ENCODE assay signal across 1 cellular context in the genomic region with DNA sequence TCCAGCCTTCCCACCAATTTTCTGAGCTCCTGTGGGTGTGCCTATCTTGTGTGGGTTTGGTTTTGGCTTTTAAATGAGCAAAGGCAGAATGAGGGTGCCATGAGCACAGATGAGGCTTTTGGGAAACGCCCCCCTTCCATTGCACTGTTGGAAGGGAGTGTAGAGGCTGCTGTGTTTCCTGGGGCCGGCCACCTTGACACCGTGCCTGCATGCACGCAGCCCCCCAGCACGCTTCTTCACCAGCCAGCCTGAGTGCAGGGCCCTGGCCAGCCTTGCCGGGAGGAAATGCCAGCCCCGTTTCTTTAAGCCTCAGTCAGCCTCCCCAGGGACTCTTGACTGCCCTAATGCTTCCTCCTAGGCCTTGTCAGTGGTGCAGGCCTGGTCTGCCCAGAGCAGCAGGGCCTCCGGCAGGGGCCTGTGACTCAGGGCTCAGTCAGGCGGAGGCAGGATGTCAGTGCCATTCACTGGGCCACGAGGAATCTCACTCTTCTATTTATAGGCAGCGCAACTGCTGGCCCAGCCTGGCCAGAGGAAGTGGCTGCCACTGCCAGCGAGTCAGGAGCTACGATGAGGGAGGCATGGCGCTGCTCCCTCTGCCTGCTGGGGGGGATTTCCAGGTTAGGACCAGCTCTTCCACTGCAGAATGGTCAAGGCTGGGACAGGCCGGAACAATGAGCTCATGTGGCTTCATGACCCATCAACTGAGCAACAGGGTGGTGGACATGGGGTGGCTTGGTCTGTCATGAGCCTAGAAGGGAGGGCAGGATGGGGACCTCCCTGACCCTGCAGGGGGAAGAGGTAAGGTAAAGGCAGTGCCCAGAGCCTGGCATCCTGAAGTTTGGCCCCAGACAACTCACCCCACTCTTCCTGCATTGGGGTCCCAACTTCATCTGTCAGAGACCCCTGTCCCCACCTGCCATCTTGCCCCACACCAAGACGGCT.
TF ChIP-seq lines count a peak whose summit lies in the region.

No MANE protein-coding gene starts in this region.

TF ChIP-seq in HepG2, 621 proteins besides CTCF, POLR2A, EP300 and RAD21 (continued from another document):
- TF ChIP-seq TBX2 (CRISPR knock-in tag; IDR thresholded peaks at IDR 0.05; ENCODE audit: borderline replicate concordance) (no peak), SNAPC4 (CRISPR knock-in tag; IDR thresholded peaks at IDR 0.05) (no peak), ZMYM3 (CRISPR knock-in tag; IDR thresholded peaks at IDR 0.05) (no peak), CBX2 (IDR thresholded peaks at IDR 0.05; ENCODE audit: low read depth, low read length) (no peak), CBX2 (CRISPR knock-in tag; IDR thresholded peaks at IDR 0.05; ENCODE audit: low read depth) (no peak), TEAD3 (CRISPR knock-in tag; optimal IDR thresholded peaks at IDR 0.05; ENCODE audit: borderline replicate concordance) (peak; percentile 12), CBFB (CRISPR knock-in tag; IDR thresholded peaks at IDR 0.05) (no peak), TAF1 (CRISPR knock-in tag; IDR thresholded peaks at IDR 0.05) (no peak), ETV5 (CRISPR knock-in tag; IDR thresholded peaks at IDR 0.05; ENCODE audit: borderline replicate concordance) (peak; percentile 25; the same call in 1 of the 2 replicates), ZNF776 (CRISPR knock-in tag; IDR thresholded peaks at IDR 0.05) (no peak), GABPB1 (CRISPR knock-in tag; IDR thresholded peaks at IDR 0.05) (peak; percentile 38; the same call in 1 of the 2 replicates), ZNF296 (CRISPR knock-in tag; conservative IDR thresholded peaks at IDR 0.05) (no peak), ADNP (CRISPR knock-in tag; IDR thresholded peaks at IDR 0.05) (no peak), KDM2A (CRISPR knock-in tag; IDR thresholded peaks at IDR 0.05; ENCODE audit: borderline replicate concordance, low read depth) (0 out of 2 replicates have a peak, but pooled peaks have one; percentile 31), RAD51 (IDR thresholded peaks at IDR 0.05; ENCODE audit: borderline replicate concordance) (no peak), ZC3H4 (CRISPR knock-in tag; IDR thresholded peaks at IDR 0.05; ENCODE audit: borderline replicate concordance) (no peak), SNAPC2 (CRISPR knock-in tag; IDR thresholded peaks at IDR 0.05) (no peak), PCBP1 (IDR thresholded peaks at IDR 0.05; ENCODE audit: borderline replicate concordance, low read depth, low read length) (no peak), FOSL2 (CRISPR knock-in tag; IDR thresholded peaks at IDR 0.05) (peak; percentile 72), ESRRA (CRISPR knock-in tag; IDR thresholded peaks at IDR 0.05; ENCODE audit: low read depth) (no peak), HNRNPL (IDR thresholded peaks at IDR 0.05; ENCODE audit: low read depth, low read length) (0 out of 2 replicates have a peak, but pooled peaks have one; percentile 38), ELF1 (CRISPR knock-in tag; IDR thresholded peaks at IDR 0.05) (no peak)
- TF ChIP-seq, protein P1, sequence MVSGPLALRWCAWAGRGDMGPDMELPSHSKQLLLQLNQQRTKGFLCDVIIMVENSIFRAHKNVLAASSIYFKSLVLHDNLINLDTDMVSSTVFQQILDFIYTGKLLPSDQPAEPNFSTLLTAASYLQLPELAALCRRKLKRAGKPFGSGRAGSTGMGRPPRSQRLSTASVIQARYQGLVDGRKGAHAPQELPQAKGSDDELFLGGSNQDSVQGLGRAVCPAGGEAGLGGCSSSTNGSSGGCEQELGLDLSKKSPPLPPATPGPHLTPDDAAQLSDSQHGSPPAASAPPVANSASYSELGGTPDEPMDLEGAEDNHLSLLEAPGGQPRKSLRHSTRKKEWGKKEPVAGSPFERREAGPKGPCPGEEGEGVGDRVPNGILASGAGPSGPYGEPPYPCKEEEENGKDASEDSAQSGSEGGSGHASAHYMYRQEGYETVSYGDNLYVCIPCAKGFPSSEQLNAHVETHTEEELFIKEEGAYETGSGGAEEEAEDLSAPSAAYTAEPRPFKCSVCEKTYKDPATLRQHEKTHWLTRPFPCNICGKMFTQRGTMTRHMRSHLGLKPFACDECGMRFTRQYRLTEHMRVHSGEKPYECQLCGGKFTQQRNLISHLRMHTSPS (CRISPR knock-in tag; IDR thresholded peaks at IDR 0.05; ENCODE audit: low read depth), result peak; percentile 47; the same call in 1 of the 2 replicates
- TF ChIP-seq, protein P2, sequence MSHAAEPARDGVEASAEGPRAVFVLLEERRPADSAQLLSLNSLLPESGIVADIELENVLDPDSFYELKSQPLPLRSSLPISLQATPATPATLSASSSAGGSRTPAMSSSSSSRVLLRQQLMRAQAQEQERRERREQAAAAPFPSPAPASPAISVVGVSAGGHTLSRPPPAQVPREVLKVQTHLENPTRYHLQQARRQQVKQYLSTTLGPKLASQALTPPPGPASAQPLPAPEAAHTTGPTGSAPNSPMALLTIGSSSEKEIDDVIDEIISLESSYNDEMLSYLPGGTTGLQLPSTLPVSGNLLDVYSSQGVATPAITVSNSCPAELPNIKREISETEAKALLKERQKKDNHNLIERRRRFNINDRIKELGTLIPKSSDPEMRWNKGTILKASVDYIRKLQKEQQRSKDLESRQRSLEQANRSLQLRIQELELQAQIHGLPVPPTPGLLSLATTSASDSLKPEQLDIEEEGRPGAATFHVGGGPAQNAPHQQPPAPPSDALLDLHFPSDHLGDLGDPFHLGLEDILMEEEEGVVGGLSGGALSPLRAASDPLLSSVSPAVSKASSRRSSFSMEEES (CRISPR knock-in tag; IDR thresholded peaks at IDR 0.05), result no peak
